Comparison of ENCODE assay signal across 9 cellular contexts in the genomic region with DNA sequence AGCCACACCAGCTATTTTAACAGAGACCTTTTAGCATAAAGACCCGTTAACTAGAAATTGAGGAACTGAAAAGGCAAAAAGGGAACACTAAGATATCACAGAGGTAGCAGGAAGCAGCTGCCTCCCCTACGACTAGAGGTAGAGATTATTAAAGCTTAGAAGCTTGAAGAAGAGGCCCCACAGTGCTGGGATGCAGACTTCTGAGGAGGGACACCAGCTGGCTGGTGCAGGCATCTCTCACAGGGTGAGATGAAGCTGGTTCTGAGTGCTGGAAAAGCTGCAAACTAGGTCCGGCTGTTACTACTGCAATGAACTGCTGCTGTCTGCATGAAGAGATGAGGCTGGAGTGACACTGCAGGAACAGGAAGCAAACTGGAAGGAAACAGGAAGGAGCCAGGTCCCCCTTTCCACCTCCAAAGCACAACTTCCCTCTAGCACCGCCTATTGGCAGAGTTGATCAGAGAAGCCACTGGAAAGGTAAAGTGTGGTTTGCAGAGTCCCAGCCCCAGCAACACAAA.
DNase-seq lines count a peak whose midpoint lies in the region; ATAC-seq and TF ChIP-seq lines count a peak whose summit lies in the region.
"Had no signal": no experiment of that assay in that cellular context is flagged by ENCODE, and none has a peak within 500 bp of the region (broad histone marks: within the 10 kb centered on the region; RNA-seq: fewer than 3 reads in every experiment).

No MANE protein-coding gene starts in this region.

- H2AFZ ChIP-seq in trophoblast cell (ENCODE audit: insufficient read depth, low read length, poor library complexity), result no peak overlapping the region

- WGBS in trophoblast cell (ENCODE audit: extremely low coverage, insufficient coverage, insufficient read length), result no CpG with 5 or more reads among the region's 4 CpGs

- no peak for TF ChIP-seq CTCF in RWPE1 (conservative IDR thresholded peaks at IDR 0.05; ENCODE audit: low read depth)

- H2BK5ac ChIP-seq in trophoblast cell (ENCODE audit: low read depth, low read length, poor library complexity), result no peak overlapping the region

- H3K9ac ChIP-seq in trophoblast cell (ENCODE audit: low read length), result no peak overlapping the region

- peak in 2 of 3 experiments; percentile 7 to 15 for DNase-seq in NCI-H1417 (lab: John Stamatoyannopoulos, UW)
- DNase-seq in NCI-H1417 treated with DMSO at 0.1 percent for 48 hours (lab: John Stamatoyannopoulos, UW), result no peak
- peak in 15 of 34 experiments; percentile 1 to 28 (median 5) for DNase-seq in T-cell
- no peak for DNase-seq in trophoblast cell
- no peak for DNase-seq in NCI-H1092 treated with DMSO at 0.1 percent for 48 hours (lab: John Stamatoyannopoulos, UW)
- no peak for DNase-seq in RWPE1 (ENCODE audit: low spot score)

- H3K4me3 Mint-ChIP-seq in T-cell, result peak overlapping the region in 2 of 3 donors; percentile 14 to 62

- ATAC-seq in GM19463 (IDR thresholded peaks at IDR 0.05; ENCODE audit: unreplicated experiment) (peak; percentile 92), HG03342 (IDR thresholded peaks at IDR 0.05; ENCODE audit: unreplicated experiment) (peak; percentile 97), T-cell (replicated peaks in 1 of 4) (peak in 3 of 4 experiments; percentile 26 to 47 (median 41))

- H3K79me1 ChIP-seq in trophoblast cell (ENCODE audit: low read length), result no peaks in the 10 kb centered on the region

- H3K4ac ChIP-seq in trophoblast cell (ENCODE audit: low read depth, low read length), result no peak overlapping the region

- POLR2A ChIA-PET in T-cell (lab: Charles Lee), result no interaction called here
- POLR2A ChIA-PET in RWPE1 (lab: Yijun Ruan, JAX; ENCODE audit: low non-redundant PET), result no interaction called here

- no peaks in the 10 kb centered on the region for H3K36me3 ChIP-seq in trophoblast cell (ENCODE audit: control insufficient read depth in 1 of 2, insufficient read depth in 2 of 2, low read length in 2 of 2)

- H3K79me2 ChIP-seq in trophoblast cell (ENCODE audit: control insufficient read depth, insufficient read depth, low read length, poor library complexity), result no peaks in the 10 kb centered on the region

- H3K36me3 Mint-ChIP-seq in T-cell, result no peaks in the 10 kb centered on the region

- peaks cover 4 to 8% of the 10 kb centered on the region in 2 donors for H3K27me3 Mint-ChIP-seq in T-cell

- H3K9me3 ChIP-seq in trophoblast cell (ENCODE audit: insufficient read depth, low read depth, low read length), result no peaks in the 10 kb centered on the region
- H3K9me3 ChIP-seq: A549 had no signal

- no peak overlapping the region for H2BK120ac ChIP-seq in trophoblast cell (ENCODE audit: insufficient read depth, low read length, poor library complexity)

- H4K91ac ChIP-seq in trophoblast cell (ENCODE audit: low read depth, low read length), result no peak overlapping the region

- CTCF ChIA-PET in T-cell (lab: Charles Lee), result no interaction called here
- CTCF ChIA-PET in RWPE1 (lab: Yijun Ruan, JAX), result interaction anchor here (0.6 to 0.9 kb wide), 2 partner anchors 9 to 391 kb away, joined by 3 to 4 read pairs; no protein-coding TSS in a partner anchor

- no peak overlapping the region for H3K27ac ChIP-seq in trophoblast cell (ENCODE audit: low read depth, low read length)
- H3K27ac ChIP-seq in RWPE1, result no peak overlapping the region
- H3K27ac ChIP-seq: A549 had no signal

- H2AK5ac ChIP-seq in trophoblast cell (ENCODE audit: low read length), result no peak overlapping the region

- H3K4me3 ChIP-seq in trophoblast cell (ENCODE audit: low read depth, low read length), result no peak overlapping the region
- H3K4me3 ChIP-seq: A549 had no signal

- H3K18ac ChIP-seq in trophoblast cell (ENCODE audit: low read length), result no peak overlapping the region

- H2BK12ac ChIP-seq in trophoblast cell (ENCODE audit: low read length), result no peak overlapping the region

- no peak overlapping the region for H4K12ac ChIP-seq in trophoblast cell (ENCODE audit: low read depth, low read length)

- no peaks in the 10 kb centered on the region for H3K27me3 ChIP-seq in trophoblast cell (ENCODE audit: insufficient read depth, low read length)

- H3K4me1 Mint-ChIP-seq in T-cell, result peaks cover 10 to 21% (median 13%) of the 10 kb centered on the region in 3 donors

- no peaks in the 10 kb centered on the region for H3K4me1 ChIP-seq in trophoblast cell (ENCODE audit: control insufficient read depth in 1 of 2, insufficient read depth in 2 of 2, low read length in 2 of 2)
- H3K4me1 ChIP-seq: A549 had no signal

- no peak overlapping the region for H3K14ac ChIP-seq in trophoblast cell (ENCODE audit: low read length)

- H3K4me2 ChIP-seq in trophoblast cell (ENCODE audit: low read length), result no peak overlapping the region
- H3K4me2 ChIP-seq: A549 had no signal

- H4K8ac ChIP-seq in trophoblast cell (ENCODE audit: low read depth, low read length), result peak overlapping the region; percentile 17

- H3K23ac ChIP-seq in trophoblast cell (ENCODE audit: low read length), result no peak overlapping the region

- H3K9me3 Mint-ChIP-seq in T-cell, result no peaks in the 10 kb centered on the region

- no peak overlapping the region for H3K27ac Mint-ChIP-seq in T-cell

Comparison
In these comparisons a context has a peak if more than half of its experiments do, and no peak if none do; other contexts are left out.
1. DNase-seq: peak in NCI-H1417 (2 of 3); none in NCI-H1417 treated with DMSO at 0.1 percent for 48 hours (single experiment), trophoblast cell (0 of 2), NCI-H1092 treated with DMSO at 0.1 percent for 48 hours (single experiment) and RWPE1 (single experiment).
2. ATAC-seq: peak in every context shown above with its lines; median percentile 97 in HG03342; 92 in GM19463; 41 in T-cell.